ENCODE assay signal across 13 cellular contexts in the genomic region with DNA sequence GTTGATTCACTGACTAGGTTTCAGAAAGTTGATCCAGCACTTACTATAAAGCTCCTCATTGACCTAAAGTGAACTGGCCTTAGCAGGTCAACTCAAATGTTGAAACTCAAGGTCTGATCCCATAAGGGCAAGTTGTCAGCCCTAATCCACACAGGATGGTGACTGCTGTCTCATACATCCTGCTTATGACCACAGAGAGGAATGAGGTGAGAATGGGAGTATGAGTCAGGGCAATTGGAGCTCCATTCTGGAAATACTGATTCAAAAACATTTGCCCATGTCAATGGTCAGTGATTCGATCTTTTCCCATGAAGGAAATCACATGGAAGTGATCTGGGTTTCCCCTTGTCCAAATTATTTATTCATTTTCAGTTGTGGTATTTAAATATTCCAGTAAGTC.
A peak's percentile ranks its signal among the peaks of the same experiment; 100 is the strongest.
DNase-seq lines count a peak whose midpoint lies in the region; ATAC-seq and TF ChIP-seq lines count a peak whose summit lies in the region.
"Had no signal": no experiment of that assay in that cellular context is flagged by ENCODE, and none has a peak within 500 bp of the region (broad histone marks: within the 10 kb centered on the region; RNA-seq: fewer than 3 reads in every experiment).

No MANE protein-coding gene starts in this region.

- WGBS in esophagus squamous epithelium, 2 donors, result 17 to 25% methylated on average over 1 of the region's 1 CpG

- no peaks in the 10 kb centered on the region for H3K27me3 Mint-ChIP-seq in GM23338 (ENCODE audit: insufficient read depth, low read depth, poor library complexity)
- H3K27me3 Mint-ChIP-seq: activated T-cell treated with anti-CD3 and anti-CD28 coated beads, Interleukin-2, amount 50 U/mL, for 24 hours had no signal

- H3K79me2 ChIP-seq in GM23338 (replicated peaks; ENCODE audit: insufficient read depth), result no peaks in the 10 kb centered on the region

- peak overlapping the region; percentile 40 for H3K9ac ChIP-seq in skeletal muscle satellite cell (ENCODE audit: low read depth, low read length)

- H3K36me3 Mint-ChIP-seq in GM23338 (ENCODE audit: low read depth), result no peaks in the 10 kb centered on the region
- H3K36me3 Mint-ChIP-seq: natural killer cell had no signal

- no peak for TF ChIP-seq POLR2A in esophagus squamous epithelium (IDR thresholded peaks at IDR 0.05)

- no peaks in the 10 kb centered on the region for H3K9me3 ChIP-seq in skeletal muscle satellite cell (replicated peaks; ENCODE audit: low read length)
- H3K9me3 ChIP-seq in esophagus squamous epithelium, result no peaks in the 10 kb centered on the region
- H3K9me3 ChIP-seq: suprapubic skin had no signal

- no peaks in the 10 kb centered on the region for H3K27me3 ChIP-seq in GM23338 (ENCODE audit: insufficient read depth)
- H3K27me3 ChIP-seq in skeletal muscle satellite cell (ENCODE audit: control insufficient read depth, insufficient read depth, low read length), result no peaks in the 10 kb centered on the region
- H3K27me3 ChIP-seq in esophagus squamous epithelium, result no peaks in the 10 kb centered on the region
- H3K27me3 ChIP-seq: suprapubic skin had no signal

- no peaks in the 10 kb centered on the region for H3K9me2 ChIP-seq in GM23338 (ENCODE audit: insufficient read depth)

- intact Hi-C loops in esophagus squamous epithelium (cut with DNase I), result no loop called here

- H3K4me3 ChIP-seq in GM23338 (no peak overlapping the region), skeletal muscle satellite cell (ENCODE audit: low read length) (no peak overlapping the region), esophagus squamous epithelium (no peak overlapping the region)
- H3K4me3 ChIP-seq: suprapubic skin had no signal

- no peak for ATAC-seq in GM23338
- ATAC-seq: natural killer cell had no signal

- H3F3A ChIP-seq in GM23338 (replicated peaks; ENCODE audit: low read depth), result no peaks in the 10 kb centered on the region

- H3K4me2 ChIP-seq in GM23338 (no peak overlapping the region), skeletal muscle satellite cell (ENCODE audit: low read length) (peak overlapping the region; percentile 10)

- no peaks in the 10 kb centered on the region for H4K20me1 ChIP-seq in GM23338 (replicated peaks; ENCODE audit: insufficient read depth)

- 0 out of 2 replicates have a peak, but pooled peaks cover 8% of the 10 kb centered on the region for H3K4me1 ChIP-seq in GM23338 (ENCODE audit: insufficient read depth)
- peaks cover 25% of the 10 kb centered on the region for H3K4me1 ChIP-seq in skeletal muscle satellite cell (ENCODE audit: control insufficient read depth, insufficient read depth, low read length)
- no peaks in the 10 kb centered on the region for H3K4me1 ChIP-seq in esophagus squamous epithelium
- H3K4me1 ChIP-seq: suprapubic skin had no signal

- H3K4me3 Mint-ChIP-seq in GM23338, result no peak overlapping the region
- H3K4me3 Mint-ChIP-seq: activated T-cell treated with anti-CD3 and anti-CD28 coated beads, Interleukin-2, amount 50 U/mL, for 24 hours; natural killer cell had no signal

- no peak for DNase-seq in GM23338 (ENCODE audit: low spot score)
- DNase-seq in SW480 (ENCODE audit: low spot score), result peak; percentile 26
- peak; percentile 90 for DNase-seq in fibroblast of peridontal ligament (ENCODE audit: extremely low read depth)
- DNase-seq in hypothalamus (lab: John Stamatoyannopoulos, UW), result no peak
- DNase-seq in globus pallidus (ENCODE audit: low spot score), result no peak
- no peak for DNase-seq in esophagus squamous epithelium (lab: John Stamatoyannopoulos, UW)
- DNase-seq in activated CD4-positive, alpha-beta T cell treated with anti-CD3 and anti-CD28 coated beads for 48 hours, result no peak
- DNase-seq: activated T-cell treated with anti-CD3 and anti-CD28 coated beads, Interleukin-2, amount 50 U/mL, for 24 hours; natural killer cell; NCI-H2081; stimulated activated CD4-positive, alpha-beta T cell treated with anti-CD3 and anti-CD28 coated beads, Interleukin-4, amount 100 ng/mL, for 1 hour had no signal

- H3K27ac ChIP-seq in GM23338 (ENCODE audit: low read depth) (no peak overlapping the region), esophagus squamous epithelium (peak overlapping the region in 1 of 4 donors; percentile 18)
- H3K27ac ChIP-seq: suprapubic skin had no signal

- H3K27ac Mint-ChIP-seq in GM23338, result peak overlapping the region; percentile 64; the same call in 1 of the 2 replicates
- H3K27ac Mint-ChIP-seq: activated T-cell treated with anti-CD3 and anti-CD28 coated beads, Interleukin-2, amount 50 U/mL, for 24 hours; natural killer cell had no signal

- H3K4me1 Mint-ChIP-seq in GM23338, result peaks cover 19% of the 10 kb centered on the region; the same call in 2 of the 3 replicates
- H3K4me1 Mint-ChIP-seq: natural killer cell had no signal

- TF ChIP-seq CTCF in GM23338 (conservative IDR thresholded peaks at IDR 0.05; ENCODE audit: low read depth in 2 of 2) (no peak), esophagus squamous epithelium (IDR thresholded peaks at IDR 0.05) (no peak)

- no peaks in the 10 kb centered on the region for H3K9me3 Mint-ChIP-seq in GM23338

- H3K36me3 ChIP-seq in GM23338 (ENCODE audit: insufficient read depth) (no peaks in the 10 kb centered on the region), skeletal muscle satellite cell (ENCODE audit: insufficient read depth, low read length) (no peaks in the 10 kb centered on the region), esophagus squamous epithelium (no peaks in the 10 kb centered on the region)
- H3K36me3 ChIP-seq: suprapubic skin had no signal

- no peak overlapping the region for H2AFZ ChIP-seq in GM23338

TF ChIP-seq in GM23338, 12 proteins besides CTCF, POLR2A, EP300 and RAD21 (continues in another document):
- TF ChIP-seq CREB1 (CRISPR knock-in tag; IDR thresholded peaks at IDR 0.05; ENCODE audit: low read depth) (no peak), ZNF114 (CRISPR knock-in tag; IDR thresholded peaks at IDR 0.05) (no peak)
- TF ChIP-seq, protein P1, sequence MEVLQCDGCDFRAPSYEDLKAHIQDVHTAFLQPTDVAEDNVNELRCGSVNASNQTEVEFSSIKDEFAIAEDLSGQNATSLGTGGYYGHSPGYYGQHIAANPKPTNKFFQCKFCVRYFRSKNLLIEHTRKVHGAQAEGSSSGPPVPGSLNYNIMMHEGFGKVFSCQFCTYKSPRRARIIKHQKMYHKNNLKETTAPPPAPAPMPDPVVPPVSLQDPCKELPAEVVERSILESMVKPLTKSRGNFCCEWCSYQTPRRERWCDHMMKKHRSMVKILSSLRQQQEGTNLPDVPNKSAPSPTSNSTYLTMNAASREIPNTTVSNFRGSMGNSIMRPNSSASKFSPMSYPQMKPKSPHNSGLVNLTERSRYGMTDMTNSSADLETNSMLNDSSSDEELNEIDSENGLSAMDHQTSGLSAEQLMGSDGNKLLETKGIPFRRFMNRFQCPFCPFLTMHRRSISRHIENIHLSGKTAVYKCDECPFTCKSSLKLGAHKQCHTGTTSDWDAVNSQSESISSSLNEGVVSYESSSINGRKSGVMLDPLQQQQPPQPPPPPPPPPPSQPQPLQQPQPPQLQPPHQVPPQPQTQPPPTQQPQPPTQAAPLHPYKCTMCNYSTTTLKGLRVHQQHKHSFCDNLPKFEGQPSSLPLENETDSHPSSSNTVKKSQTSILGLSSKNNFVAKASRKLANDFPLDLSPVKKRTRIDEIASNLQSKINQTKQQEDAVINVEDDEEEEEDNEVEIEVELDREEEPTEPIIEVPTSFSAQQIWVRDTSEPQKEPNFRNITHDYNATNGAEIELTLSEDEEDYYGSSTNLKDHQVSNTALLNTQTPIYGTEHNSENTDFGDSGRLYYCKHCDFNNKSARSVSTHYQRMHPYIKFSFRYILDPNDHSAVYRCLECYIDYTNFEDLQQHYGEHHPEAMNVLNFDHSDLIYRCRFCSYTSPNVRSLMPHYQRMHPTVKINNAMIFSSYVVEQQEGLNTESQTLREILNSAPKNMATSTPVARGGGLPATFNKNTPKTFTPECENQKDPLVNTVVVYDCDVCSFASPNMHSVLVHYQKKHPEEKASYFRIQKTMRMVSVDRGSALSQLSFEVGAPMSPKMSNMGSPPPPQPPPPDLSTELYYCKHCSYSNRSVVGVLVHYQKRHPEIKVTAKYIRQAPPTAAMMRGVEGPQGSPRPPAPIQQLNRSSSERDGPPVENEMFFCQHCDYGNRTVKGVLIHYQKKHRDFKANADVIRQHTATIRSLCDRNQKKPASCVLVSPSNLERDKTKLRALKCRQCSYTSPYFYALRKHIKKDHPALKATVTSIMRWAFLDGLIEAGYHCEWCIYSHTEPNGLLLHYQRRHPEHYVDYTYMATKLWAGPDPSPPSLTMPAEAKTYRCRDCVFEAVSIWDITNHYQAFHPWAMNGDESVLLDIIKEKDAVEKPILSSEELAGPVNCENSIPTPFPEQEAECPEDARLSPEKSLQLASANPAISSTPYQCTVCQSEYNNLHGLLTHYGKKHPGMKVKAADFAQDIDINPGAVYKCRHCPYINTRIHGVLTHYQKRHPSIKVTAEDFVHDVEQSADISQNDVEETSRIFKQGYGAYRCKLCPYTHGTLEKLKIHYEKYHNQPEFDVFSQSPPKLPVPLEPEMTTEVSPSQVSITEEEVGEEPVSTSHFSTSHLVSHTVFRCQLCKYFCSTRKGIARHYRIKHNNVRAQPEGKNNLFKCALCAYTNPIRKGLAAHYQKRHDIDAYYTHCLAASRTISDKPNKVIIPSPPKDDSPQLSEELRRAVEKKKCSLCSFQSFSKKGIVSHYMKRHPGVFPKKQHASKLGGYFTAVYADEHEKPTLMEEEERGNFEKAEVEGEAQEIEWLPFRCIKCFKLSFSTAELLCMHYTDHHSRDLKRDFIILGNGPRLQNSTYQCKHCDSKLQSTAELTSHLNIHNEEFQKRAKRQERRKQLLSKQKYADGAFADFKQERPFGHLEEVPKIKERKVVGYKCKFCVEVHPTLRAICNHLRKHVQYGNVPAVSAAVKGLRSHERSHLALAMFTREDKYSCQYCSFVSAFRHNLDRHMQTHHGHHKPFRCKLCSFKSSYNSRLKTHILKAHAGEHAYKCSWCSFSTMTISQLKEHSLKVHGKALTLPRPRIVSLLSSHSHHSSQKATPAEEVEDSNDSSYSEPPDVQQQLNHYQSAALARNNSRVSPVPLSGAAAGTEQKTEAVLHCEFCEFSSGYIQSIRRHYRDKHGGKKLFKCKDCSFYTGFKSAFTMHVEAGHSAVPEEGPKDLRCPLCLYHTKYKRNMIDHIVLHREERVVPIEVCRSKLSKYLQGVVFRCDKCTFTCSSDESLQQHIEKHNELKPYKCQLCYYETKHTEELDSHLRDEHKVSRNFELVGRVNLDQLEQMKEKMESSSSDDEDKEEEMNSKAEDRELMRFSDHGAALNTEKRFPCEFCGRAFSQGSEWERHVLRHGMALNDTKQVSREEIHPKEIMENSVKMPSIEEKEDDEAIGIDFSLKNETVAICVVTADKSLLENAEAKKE (CRISPR knock-in tag; IDR thresholded peaks at IDR 0.05), result no peak
- TF ChIP-seq, protein P2, sequence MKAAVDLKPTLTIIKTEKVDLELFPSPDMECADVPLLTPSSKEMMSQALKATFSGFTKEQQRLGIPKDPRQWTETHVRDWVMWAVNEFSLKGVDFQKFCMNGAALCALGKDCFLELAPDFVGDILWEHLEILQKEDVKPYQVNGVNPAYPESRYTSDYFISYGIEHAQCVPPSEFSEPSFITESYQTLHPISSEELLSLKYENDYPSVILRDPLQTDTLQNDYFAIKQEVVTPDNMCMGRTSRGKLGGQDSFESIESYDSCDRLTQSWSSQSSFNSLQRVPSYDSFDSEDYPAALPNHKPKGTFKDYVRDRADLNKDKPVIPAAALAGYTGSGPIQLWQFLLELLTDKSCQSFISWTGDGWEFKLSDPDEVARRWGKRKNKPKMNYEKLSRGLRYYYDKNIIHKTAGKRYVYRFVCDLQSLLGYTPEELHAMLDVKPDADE (IDR thresholded peaks at IDR 0.05), result no peak

Comparison
In these comparisons a context has a peak if more than half of its experiments do, and no peak if none do; other contexts are left out.
1. DNase-seq: peak in SW480 (single experiment) and fibroblast of peridontal ligament (single experiment); none in GM23338 (single experiment), hypothalamus (0 of 51), globus pallidus (single experiment), esophagus squamous epithelium (single experiment) and activated CD4-positive, alpha-beta T cell treated with anti-CD3 and anti-CD28 coated beads for 48 hours (single experiment).